1 cellular context compared by ENCODE assay signal in the genomic region with DNA sequence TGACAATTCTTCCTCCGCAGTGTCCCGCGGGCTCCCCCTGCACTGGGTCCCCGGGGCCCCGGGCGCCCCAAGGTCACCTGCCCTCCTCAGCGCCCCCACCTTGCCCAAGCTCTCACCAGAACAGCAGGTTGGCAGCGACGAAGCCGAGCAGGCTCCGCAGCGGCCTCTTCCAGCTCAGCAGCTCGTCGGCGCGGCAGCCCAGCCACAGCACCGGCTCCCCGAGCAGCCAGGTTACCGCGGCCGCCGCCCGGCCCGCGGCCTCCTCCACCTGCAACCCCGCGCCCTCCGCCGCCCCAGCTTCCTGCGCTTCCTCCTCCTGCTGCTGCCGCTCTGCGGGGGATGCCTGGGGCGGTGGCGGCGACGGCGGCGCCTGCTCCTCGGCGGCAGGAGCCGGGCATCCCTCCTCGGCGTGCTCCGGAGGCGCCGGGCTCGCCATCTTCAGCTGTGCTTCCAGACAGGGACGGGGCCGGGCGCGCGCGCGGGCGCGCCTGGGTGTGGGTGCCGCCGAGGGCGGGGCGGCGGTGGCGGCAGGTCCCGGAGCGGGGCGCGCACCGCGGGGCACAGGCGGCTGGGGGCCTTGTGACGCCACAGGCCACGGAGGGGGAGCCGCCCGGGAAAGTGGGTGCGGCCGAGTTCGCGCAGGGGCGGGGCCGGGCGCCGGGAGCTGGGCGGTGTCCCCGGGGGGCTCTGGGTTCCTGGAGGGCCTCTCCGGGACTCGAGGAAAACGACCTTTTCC.
TF ChIP-seq lines count a peak whose summit lies in the region.

Gene RETREG1 (minus strand): TSS at position 462 of the 736 bp plus-strand sequence. CDS start 26 bp downstream, at position 436.

TF ChIP-seq in K562, 482 proteins besides CTCF, POLR2A, EP300 and RAD21 (continued from another document):
- no peak for TF ChIP-seq ZNF592 (IDR thresholded peaks at IDR 0.05)
- TF ChIP-seq STAG1 (CRISPR knock-in tag; IDR thresholded peaks at IDR 0.05; ENCODE audit: borderline replicate concordance): no peak
- no peak for TF ChIP-seq PHB2 (IDR thresholded peaks at IDR 0.05; ENCODE audit: low read depth)
- no peak for TF ChIP-seq BACH1 (tag; IDR thresholded peaks at IDR 0.05)
- TF ChIP-seq, protein P1, sequence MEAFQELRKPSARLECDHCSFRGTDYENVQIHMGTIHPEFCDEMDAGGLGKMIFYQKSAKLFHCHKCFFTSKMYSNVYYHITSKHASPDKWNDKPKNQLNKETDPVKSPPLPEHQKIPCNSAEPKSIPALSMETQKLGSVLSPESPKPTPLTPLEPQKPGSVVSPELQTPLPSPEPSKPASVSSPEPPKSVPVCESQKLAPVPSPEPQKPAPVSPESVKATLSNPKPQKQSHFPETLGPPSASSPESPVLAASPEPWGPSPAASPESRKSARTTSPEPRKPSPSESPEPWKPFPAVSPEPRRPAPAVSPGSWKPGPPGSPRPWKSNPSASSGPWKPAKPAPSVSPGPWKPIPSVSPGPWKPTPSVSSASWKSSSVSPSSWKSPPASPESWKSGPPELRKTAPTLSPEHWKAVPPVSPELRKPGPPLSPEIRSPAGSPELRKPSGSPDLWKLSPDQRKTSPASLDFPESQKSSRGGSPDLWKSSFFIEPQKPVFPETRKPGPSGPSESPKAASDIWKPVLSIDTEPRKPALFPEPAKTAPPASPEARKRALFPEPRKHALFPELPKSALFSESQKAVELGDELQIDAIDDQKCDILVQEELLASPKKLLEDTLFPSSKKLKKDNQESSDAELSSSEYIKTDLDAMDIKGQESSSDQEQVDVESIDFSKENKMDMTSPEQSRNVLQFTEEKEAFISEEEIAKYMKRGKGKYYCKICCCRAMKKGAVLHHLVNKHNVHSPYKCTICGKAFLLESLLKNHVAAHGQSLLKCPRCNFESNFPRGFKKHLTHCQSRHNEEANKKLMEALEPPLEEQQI (IDR thresholded peaks at IDR 0.05): no peak
